16 cellular contexts compared by ENCODE assay signal in the genomic region with DNA sequence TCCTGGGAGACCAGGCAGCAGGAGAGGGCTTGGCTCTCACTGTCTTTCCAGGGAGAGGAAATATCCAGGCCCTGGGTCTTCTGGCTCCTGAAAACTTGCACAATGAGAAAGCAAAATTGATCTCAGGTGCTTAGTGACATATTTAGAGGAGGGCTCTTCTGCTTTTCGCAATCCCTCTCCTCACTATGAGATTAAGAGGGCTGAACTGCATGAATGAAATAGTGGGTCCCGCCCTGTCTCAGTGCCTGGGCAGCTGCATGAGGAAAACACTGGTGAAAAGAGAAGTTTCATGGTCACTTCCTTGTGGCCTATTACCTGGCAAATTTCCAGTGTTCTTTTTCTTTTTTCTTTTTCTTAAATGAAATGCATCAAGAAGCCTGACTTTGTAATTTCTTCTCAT.
A peak's percentile ranks its signal among the peaks of the same experiment; 100 is the strongest.
DNase-seq lines count a peak whose midpoint lies in the region; ATAC-seq, FAIRE-seq and TF ChIP-seq lines count a peak whose summit lies in the region.
"Had no signal": no experiment of that assay in that cellular context is flagged by ENCODE, and none has a peak within 500 bp of the region (broad histone marks: within the 10 kb centered on the region; RNA-seq: fewer than 3 reads in every experiment).

No MANE protein-coding gene starts in this region.

- POLR2A ChIA-PET in K562 (lab: Yijun Ruan, JAX): no interaction called here

- DNase-seq in AML-193 (lab: John Stamatoyannopoulos, UW) (peak; percentile 68 to 78), GM23338 (ENCODE audit: low spot score) (no peak), K562 (ENCODE audit: extremely low read depth in 1 of 4, low spot score in 3 of 4) (no peak), NCI-H774 (lab: John Stamatoyannopoulos, UW) (no peak), NCI-H510A (lab: John Stamatoyannopoulos, UW) (no peak), GM10266 (ENCODE audit: extremely low spot score) (no peak)
- DNase-seq: head of caudate nucleus, NCI-H1417, nucleus accumbens had no signal

- no peak overlapping the region for H3K27ac ChIP-seq in GM23338 (ENCODE audit: low read depth)
- no peak overlapping the region for H3K27ac ChIP-seq in K562 (ENCODE audit: extremely low read depth, low read depth, low read length)
- peak overlapping the region; percentile 48 for H3K27ac ChIP-seq in neutrophil
- H3K27ac ChIP-seq: ascending aorta, vagina, VCaP had no signal

- BruUV-seq in K562 (replicated peaks; lab: Mats Ljungman, UMichigan): no TSS peak

- no peaks in the 10 kb centered on the region for H3K9me1 ChIP-seq in K562 (ENCODE audit: control insufficient read depth, insufficient read depth, low read length)

- CTCF ChIA-PET in K562 (lab: Yijun Ruan, JAX; ENCODE audit: low intra/inter-chr PET ratio): no interaction called here

- H3K9me3 ChIP-seq in K562 (replicated peaks; ENCODE audit: control insufficient read depth, insufficient read depth, low read depth, low read length) (no peaks in the 10 kb centered on the region), neutrophil (no peaks in the 10 kb centered on the region)
- H3K9me3 ChIP-seq: ascending aorta, vagina had no signal

- intact Hi-C loops in K562 (cut with micrococcal nuclease): no loop called here

- H3K36me3 ChIP-seq in GM23338 (ENCODE audit: insufficient read depth) (no peaks in the 10 kb centered on the region), K562 (ENCODE audit: control insufficient read depth, insufficient read depth, low read length) (no peaks in the 10 kb centered on the region), neutrophil (no peaks in the 10 kb centered on the region)
- H3K36me3 ChIP-seq: ascending aorta, vagina had no signal

- H3K4me3 ChIP-seq in GM23338 (no peak overlapping the region), K562 (no peak overlapping the region), neutrophil (ENCODE audit: low read depth in 1 of 2, low read length in 1 of 2) (no peak overlapping the region)
- H3K4me3 ChIP-seq: ascending aorta, vagina had no signal

- no peaks in the 10 kb centered on the region for H3K27me3 Mint-ChIP-seq in GM23338 (ENCODE audit: insufficient read depth, low read depth, poor library complexity)

- in situ Hi-C loops in K562 (cut with MboI): no loop called here

- TF ChIP-seq CTCF in GM23338 (conservative IDR thresholded peaks at IDR 0.05; ENCODE audit: low read depth in 2 of 2) (no peak), K562 (IDR thresholded peaks at IDR 0.05 in 2 of 3, conservative IDR thresholded peaks at IDR 0.05 in 1 of 3; ENCODE audit: insufficient read depth in 2 of 3, low read depth in 1 of 3, low read length in 3 of 3) (no peak), neutrophil (IDR thresholded peaks at IDR 0.05) (no peak), GM10266 (IDR thresholded peaks at IDR 0.05; ENCODE audit: control insufficient read depth, insufficient read depth, low read depth, missing control alignments) (no peak)

- H2AFZ ChIP-seq in GM23338: no peak overlapping the region
- H2AFZ ChIP-seq in K562 (ENCODE audit: low read depth, low read length): no peak overlapping the region

- H3K4me1 ChIP-seq in GM23338 (ENCODE audit: insufficient read depth) (peaks cover 21% of the 10 kb centered on the region), K562 (replicated peaks in 1 of 2; ENCODE audit: control insufficient read depth in 2 of 2, insufficient read depth in 2 of 2, low read length in 2 of 2) (peaks cover 13 to 15% of the 10 kb centered on the region in 2 experiments; a peak in 4 of 5 replicates), neutrophil (ENCODE audit: control insufficient read depth in 1 of 2, insufficient read depth in 1 of 2, low read depth in 1 of 2, low read length in 1 of 2) (peaks cover 12 to 19% of the 10 kb centered on the region in 2 experiments)

- no peaks in the 10 kb centered on the region for H3F3A ChIP-seq in GM23338 (replicated peaks; ENCODE audit: low read depth)

- TF ChIP-seq EP300 in K562 (IDR thresholded peaks at IDR 0.05; ENCODE audit: low read length): no peak

- peak overlapping the region; percentile 59; the same call in 1 of the 2 replicates for H3K27ac Mint-ChIP-seq in GM23338

- no peak for FAIRE-seq in K562 (lab: Jason Lieb, UNC)
- FAIRE-seq: colon, islet of Langerhans had no signal

- no peak overlapping the region for H3K9ac ChIP-seq in K562 (ENCODE audit: insufficient read depth in 1 of 2, low read depth in 2 of 2, low read length in 2 of 2)

- H4K20me1 ChIP-seq in GM23338 (replicated peaks; ENCODE audit: insufficient read depth) (peaks cover 6% of the 10 kb centered on the region; the same call in 1 of the 2 replicates), K562 (replicated peaks; ENCODE audit: control insufficient read depth, insufficient read depth, low read length) (peaks cover 17% of the 10 kb centered on the region)

- peaks cover 84% of the 10 kb centered on the region for H3K79me2 ChIP-seq in GM23338 (replicated peaks; ENCODE audit: insufficient read depth)
- no peaks in the 10 kb centered on the region for H3K79me2 ChIP-seq in K562 (ENCODE audit: control insufficient read depth, insufficient read depth, low read length)

- H3K27me3 ChIP-seq in GM23338 (ENCODE audit: insufficient read depth) (no peaks in the 10 kb centered on the region), K562 (ENCODE audit: control insufficient read depth in 2 of 2, insufficient read depth in 2 of 2, low read length in 2 of 2) (no peaks in the 10 kb centered on the region), neutrophil (no peaks in the 10 kb centered on the region)
- H3K27me3 ChIP-seq: ascending aorta, vagina had no signal

- ATAC-seq in GM23338: no peak
- ATAC-seq in K562: no peak
- no peak for ATAC-seq in HG03565 (IDR thresholded peaks at IDR 0.05; ENCODE audit: unreplicated experiment)

- H3K9me2 ChIP-seq in GM23338 (ENCODE audit: insufficient read depth): no peaks in the 10 kb centered on the region

- no peak for TF ChIP-seq RAD21 in K562 (CRISPR knock-in tag; conservative IDR thresholded peaks at IDR 0.05 in 1 of 2, IDR thresholded peaks at IDR 0.05 in 1 of 2)

- no peak overlapping the region for H3K4me2 ChIP-seq in GM23338
- no peak overlapping the region for H3K4me2 ChIP-seq in K562 (ENCODE audit: insufficient read depth, low read length)

- H3K36me3 Mint-ChIP-seq in GM23338 (ENCODE audit: low read depth): no peaks in the 10 kb centered on the region

- peaks cover 24% of the 10 kb centered on the region for H3K4me1 Mint-ChIP-seq in GM23338

- no peaks in the 10 kb centered on the region for H3K9me3 Mint-ChIP-seq in GM23338

- 67% methylated on average over 2 of the region's 2 CpGs for WGBS in K562 (ENCODE audit: insufficient coverage, low coverage, missing lambda C conversion rate)

- no peak for TF ChIP-seq POLR2A in K562 (conservative IDR thresholded peaks at IDR 0.05)

- H3K4me3 Mint-ChIP-seq in GM23338: no peak overlapping the region

TF ChIP-seq in GM23338, 12 proteins besides CTCF, POLR2A, EP300 and RAD21 (continues in another document):
- TF ChIP-seq ZNF331 (CRISPR knock-in tag; IDR thresholded peaks at IDR 0.05; ENCODE audit: low read depth) (no peak), ZNF114 (CRISPR knock-in tag; IDR thresholded peaks at IDR 0.05) (no peak), EZH2 (IDR thresholded peaks at IDR 0.05; ENCODE audit: low read depth, unreplicated experiment) (no peak), STAT1 (IDR thresholded peaks at IDR 0.05; ENCODE audit: unreplicated experiment) (no peak), POLR2AphosphoS5 (IDR thresholded peaks at IDR 0.05; ENCODE audit: low read depth) (no peak), NANOG (IDR thresholded peaks at IDR 0.05; ENCODE audit: borderline replicate concordance) (no peak), EZH2phosphoT487 (IDR thresholded peaks at IDR 0.05; ENCODE audit: unreplicated experiment) (no peak), CREB1 (CRISPR knock-in tag; IDR thresholded peaks at IDR 0.05; ENCODE audit: low read depth) (no peak)
- TF ChIP-seq, protein P1, sequence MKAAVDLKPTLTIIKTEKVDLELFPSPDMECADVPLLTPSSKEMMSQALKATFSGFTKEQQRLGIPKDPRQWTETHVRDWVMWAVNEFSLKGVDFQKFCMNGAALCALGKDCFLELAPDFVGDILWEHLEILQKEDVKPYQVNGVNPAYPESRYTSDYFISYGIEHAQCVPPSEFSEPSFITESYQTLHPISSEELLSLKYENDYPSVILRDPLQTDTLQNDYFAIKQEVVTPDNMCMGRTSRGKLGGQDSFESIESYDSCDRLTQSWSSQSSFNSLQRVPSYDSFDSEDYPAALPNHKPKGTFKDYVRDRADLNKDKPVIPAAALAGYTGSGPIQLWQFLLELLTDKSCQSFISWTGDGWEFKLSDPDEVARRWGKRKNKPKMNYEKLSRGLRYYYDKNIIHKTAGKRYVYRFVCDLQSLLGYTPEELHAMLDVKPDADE (IDR thresholded peaks at IDR 0.05): no peak

TF ChIP-seq in K562, 482 proteins besides CTCF, POLR2A, EP300 and RAD21:
- TF ChIP-seq NFIC (IDR thresholded peaks at IDR 0.05) (peak; percentile 23; the same call in 1 of the 2 replicates), NCOA2 (IDR thresholded peaks at IDR 0.05; ENCODE audit: partially characterized antibody in 2 of 2) (no peak), CEBPB (tag; IDR thresholded peaks at IDR 0.05) (peak; percentile 42; the same call in 1 of the 2 replicates)
- TF ChIP-seq, protein P2, sequence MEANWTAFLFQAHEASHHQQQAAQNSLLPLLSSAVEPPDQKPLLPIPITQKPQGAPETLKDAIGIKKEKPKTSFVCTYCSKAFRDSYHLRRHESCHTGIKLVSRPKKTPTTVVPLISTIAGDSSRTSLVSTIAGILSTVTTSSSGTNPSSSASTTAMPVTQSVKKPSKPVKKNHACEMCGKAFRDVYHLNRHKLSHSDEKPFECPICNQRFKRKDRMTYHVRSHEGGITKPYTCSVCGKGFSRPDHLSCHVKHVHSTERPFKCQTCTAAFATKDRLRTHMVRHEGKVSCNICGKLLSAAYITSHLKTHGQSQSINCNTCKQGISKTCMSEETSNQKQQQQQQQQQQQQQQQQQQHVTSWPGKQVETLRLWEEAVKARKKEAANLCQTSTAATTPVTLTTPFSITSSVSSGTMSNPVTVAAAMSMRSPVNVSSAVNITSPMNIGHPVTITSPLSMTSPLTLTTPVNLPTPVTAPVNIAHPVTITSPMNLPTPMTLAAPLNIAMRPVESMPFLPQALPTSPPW (CRISPR knock-in tag; IDR thresholded peaks at IDR 0.05): no peak

Comparison
In these comparisons a context has a peak if more than half of its experiments do, and no peak if none do; other contexts are left out.
1. DNase-seq: peak in AML-193 (2 of 2); none in GM23338 (single experiment), K562 (0 of 4), NCI-H774 (single experiment), NCI-H510A (single experiment) and GM10266 (single experiment).